27 cellular contexts compared by ENCODE assay signal in genomic region chr10:78309536-78310237, GRCh38.
"Had no signal": no experiment of that assay in that cellular context is flagged by ENCODE, and none has a peak within 500 bp of the region (broad histone marks: within the 10 kb centered on the region; RNA-seq: fewer than 3 reads in every experiment).

No MANE protein-coding gene starts in this region.

- ATAC-seq: mucosa of descending colon; stimulated activated naive CD8-positive, alpha-beta T cell treated with anti-CD3 and anti-CD28 coated beads, Interleukin-15, Interleukin-2, amounts not matched to agents 100 U/mL and 50 U/mL, for 24 hours had no signal

- FAIRE-seq: endometrium, frontal cortex, islet of Langerhans had no signal

- DNase-seq: activated CD4-positive, alpha-beta T cell treated with anti-CD3 and anti-CD28 coated beads for 4 hours; activated CD4-positive, alpha-beta T cell treated with anti-CD3 and anti-CD28 coated beads, Interleukin-2, amount 50 U/mL, for 4 hours; activated effector memory CD4-positive, alpha-beta T cell treated with anti-CD3 and anti-CD28 coated beads, Interleukin-2, amount 50 U/mL, for 16 hours; activated naive CD4-positive, alpha-beta T cell treated with anti-CD3 and anti-CD28 coated beads, Interleukin-2, amount 10 ng/mL, durations not matched to agents 7 days and 5 days; activated naive CD8-positive, alpha-beta T cell treated with anti-CD3 and anti-CD28 coated beads, Interleukin-2, amount 10 ng/mL, durations not matched to agents 7 days and 5 days; activated T-cell treated with anti-CD3 and anti-CD28 coated beads for 4 hours; brain microvascular endothelial cell; caudate nucleus; left ventricle myocardium superior; mucosa of descending colon; nephron progenitor cell; ovary; retina; stimulated activated naive CD8-positive, alpha-beta T cell treated with anti-CD3 and anti-CD28 coated beads, Interleukin-15, Interleukin-2, amounts not matched to agents 100 U/mL and 50 U/mL, for 24 hours; testis; transverse colon had no signal

- H3K36me3 Mint-ChIP-seq: activated naive CD4-positive, alpha-beta T cell treated with anti-CD3 and anti-CD28 coated beads, Interleukin-2, amount 10 ng/mL, durations not matched to agents 7 days and 5 days; activated naive CD8-positive, alpha-beta T cell treated with anti-CD3 and anti-CD28 coated beads, Interleukin-2, amount 10 ng/mL, durations not matched to agents 7 days and 5 days had no signal

- H3K4me2 ChIP-seq: smooth muscle cell had no signal

- H3K4me3 ChIP-seq: ascending aorta, mucosa of descending colon, ovary, SK-N-MC, smooth muscle cell, testis, transverse colon, vagina had no signal

- H3K36me3 ChIP-seq: ascending aorta, brain microvascular endothelial cell, neutrophil, ovary, transverse colon, vagina had no signal

- H3K9me3 ChIP-seq: ascending aorta, mucosa of descending colon, neutrophil, ovary, testis, transverse colon, vagina had no signal

- H3K27ac Mint-ChIP-seq: activated naive CD4-positive, alpha-beta T cell treated with anti-CD3 and anti-CD28 coated beads, Interleukin-2, amount 10 ng/mL, durations not matched to agents 7 days and 5 days; activated naive CD8-positive, alpha-beta T cell treated with anti-CD3 and anti-CD28 coated beads, Interleukin-2, amount 10 ng/mL, durations not matched to agents 7 days and 5 days; dendritic cell treated with granulocyte-macrophage colony-stimulating factor and Interleukin-4, amounts not matched to agents 40 ng/mL and 50 ng/mL, for 4 days; nephron progenitor cell; progenitor cell of endocrine pancreas had no signal

- H3K4me1 ChIP-seq: ascending aorta, testis, vagina had no signal

- H3K4me1 Mint-ChIP-seq: activated naive CD4-positive, alpha-beta T cell treated with anti-CD3 and anti-CD28 coated beads, Interleukin-2, amount 10 ng/mL, durations not matched to agents 7 days and 5 days had no signal

- H3K27me3 ChIP-seq: ascending aorta, ovary, testis, transverse colon, vagina had no signal

- H3K9me3 Mint-ChIP-seq: activated naive CD4-positive, alpha-beta T cell treated with anti-CD3 and anti-CD28 coated beads, Interleukin-2, amount 10 ng/mL, durations not matched to agents 7 days and 5 days; activated naive CD8-positive, alpha-beta T cell treated with anti-CD3 and anti-CD28 coated beads, Interleukin-2, amount 10 ng/mL, durations not matched to agents 7 days and 5 days; dendritic cell treated with granulocyte-macrophage colony-stimulating factor and Interleukin-4, amounts not matched to agents 40 ng/mL and 50 ng/mL, for 4 days had no signal

- H3K27ac ChIP-seq: ascending aorta, brain microvascular endothelial cell, epithelial cell of prostate, neutrophil, ovary, SK-N-MC, testis, vagina had no signal

- H3K4me3 Mint-ChIP-seq: activated naive CD4-positive, alpha-beta T cell treated with anti-CD3 and anti-CD28 coated beads, Interleukin-2, amount 10 ng/mL, durations not matched to agents 7 days and 5 days; activated naive CD8-positive, alpha-beta T cell treated with anti-CD3 and anti-CD28 coated beads, Interleukin-2, amount 10 ng/mL, durations not matched to agents 7 days and 5 days; dendritic cell treated with granulocyte-macrophage colony-stimulating factor and Interleukin-4, amounts not matched to agents 40 ng/mL and 50 ng/mL, for 4 days; nephron progenitor cell had no signal
